In genomic region chr14:90676859-90677258, GRCh38 we compare ENCODE assay signal across 11 cellular contexts.
A peak's percentile ranks its signal among the peaks of the same experiment; 100 is the strongest.
DNase-seq lines count a peak whose midpoint lies in the region; ATAC-seq and TF ChIP-seq lines count a peak whose summit lies in the region.
"Had no signal": no experiment of that assay in that cellular context is flagged by ENCODE, and none has a peak within 500 bp of the region (broad histone marks: within the 10 kb centered on the region; RNA-seq: fewer than 3 reads in every experiment).

No MANE protein-coding gene starts in this region.

- H3K4me3 Mint-ChIP-seq in activated T-cell treated with anti-CD3 and anti-CD28 coated beads, Interleukin-2, amount 50 U/mL, for 72 hours: peak overlapping the region; percentile 79 to 93
- H3K4me3 Mint-ChIP-seq: IgD-negative memory B cell, naive B cell had no signal

- no peaks in the 10 kb centered on the region for H3K79me2 ChIP-seq in hepatocyte

- no peaks in the 10 kb centered on the region for H3K9me3 Mint-ChIP-seq in activated T-cell treated with anti-CD3 and anti-CD28 coated beads, Interleukin-2, amount 50 U/mL, for 72 hours
- H3K9me3 Mint-ChIP-seq: IgD-negative memory B cell, naive B cell had no signal

- H3K36me3 Mint-ChIP-seq in activated T-cell treated with anti-CD3 and anti-CD28 coated beads, Interleukin-2, amount 50 U/mL, for 72 hours (ENCODE audit: insufficient read depth in 2 of 2): no peaks in the 10 kb centered on the region
- H3K36me3 Mint-ChIP-seq: naive B cell had no signal

- H3K27ac Mint-ChIP-seq in activated T-cell treated with anti-CD3 and anti-CD28 coated beads, Interleukin-2, amount 50 U/mL, for 72 hours: peak overlapping the region; percentile 100
- H3K27ac Mint-ChIP-seq: IgD-negative memory B cell, naive B cell had no signal

- no peak for DNase-seq in activated T-cell treated with anti-CD3 and anti-CD28 coated beads, Interleukin-2, amount 50 U/mL, for 72 hours
- no peak for DNase-seq in activated T-cell treated with anti-CD3 and anti-CD28 coated beads, Interleukin-2, amount 50 U/mL, for 1 hour
- DNase-seq in adipocyte (ENCODE audit: low read depth) (peak; percentile 65), hepatocyte (ENCODE audit: low spot score) (peak; percentile 54), thoracic aorta (ENCODE audit: low spot score) (no peak)
- DNase-seq: naive B cell, NCI-H524 had no signal

- no peak overlapping the region for H3K4me3 ChIP-seq in adipocyte (ENCODE audit: low read length)
- no peak overlapping the region for H3K4me3 ChIP-seq in hepatocyte
- H3K4me3 ChIP-seq in thoracic aorta: no peak overlapping the region

- no peaks in the 10 kb centered on the region for H3K9me2 ChIP-seq in hepatocyte (replicated peaks; ENCODE audit: insufficient read depth)

- H3K27ac ChIP-seq in hepatocyte: peak overlapping the region; percentile 83
- H3K27ac ChIP-seq in thoracic aorta: peak overlapping the region; percentile 59 to 89

- H4K20me1 ChIP-seq in hepatocyte (ENCODE audit: insufficient read depth, poor library complexity, severe bottlenecking): no peaks in the 10 kb centered on the region

- no peak for TF ChIP-seq CTCF in hepatocyte (IDR thresholded peaks at IDR 0.05; ENCODE audit: poor library complexity)
- no peak for TF ChIP-seq CTCF in thoracic aorta (IDR thresholded peaks at IDR 0.05)

- H3K4me1 Mint-ChIP-seq in activated T-cell treated with anti-CD3 and anti-CD28 coated beads, Interleukin-2, amount 50 U/mL, for 72 hours (ENCODE audit: low read depth): peaks cover 37% of the 10 kb centered on the region

- ATAC-seq in activated T-cell treated with anti-CD3 and anti-CD28 coated beads, Interleukin-2, amount 50 U/mL, for 72 hours (replicated peaks in 1 of 2): no peak
- ATAC-seq in thoracic aorta (ENCODE audit: insufficient number of reproducible peaks, low FRiP score, low read depth): no peak
- ATAC-seq in GM18502 (IDR thresholded peaks at IDR 0.05; ENCODE audit: poor library complexity, unreplicated experiment): no peak
- ATAC-seq in GM18868 (IDR thresholded peaks at IDR 0.05; ENCODE audit: unreplicated experiment): no peak
- ATAC-seq in GM21367 (IDR thresholded peaks at IDR 0.05; ENCODE audit: unreplicated experiment): no peak

- no peak overlapping the region for H2AFZ ChIP-seq in hepatocyte

- H3K9me3 ChIP-seq in adipocyte (ENCODE audit: control insufficient read depth, low read length) (no peaks in the 10 kb centered on the region), hepatocyte (ENCODE audit: low read depth) (no peaks in the 10 kb centered on the region), thoracic aorta (no peaks in the 10 kb centered on the region)

- H3K4me2 ChIP-seq in hepatocyte: peak overlapping the region; percentile 32

- H3K27me3 Mint-ChIP-seq in activated T-cell treated with anti-CD3 and anti-CD28 coated beads, Interleukin-2, amount 50 U/mL, for 72 hours (ENCODE audit: low read depth): no peaks in the 10 kb centered on the region
- H3K27me3 Mint-ChIP-seq: IgD-negative memory B cell, naive B cell had no signal

- peaks cover 40% of the 10 kb centered on the region for H3K4me1 ChIP-seq in adipocyte (ENCODE audit: control insufficient read depth, insufficient read depth, low read length)
- no peaks in the 10 kb centered on the region for H3K4me1 ChIP-seq in hepatocyte (ENCODE audit: insufficient read depth)
- peaks cover 26 to 40% of the 10 kb centered on the region in 2 donors for H3K4me1 ChIP-seq in thoracic aorta (ENCODE audit: control insufficient read depth in 1 of 2, low read depth in 2 of 2)

- 62% methylated on average over 7 of the region's 7 CpGs for WGBS in hepatocyte (ENCODE audit: low lambda C conversion rate, missing lambda C conversion rate)

- no peak overlapping the region for H3K9ac ChIP-seq in adipocyte (ENCODE audit: low read length)

- H3K27me3 ChIP-seq in adipocyte (replicated peaks; ENCODE audit: control insufficient read depth, insufficient read depth, low read length) (no peaks in the 10 kb centered on the region), hepatocyte (no peaks in the 10 kb centered on the region), thoracic aorta (replicated peaks; ENCODE audit: insufficient read depth) (no peaks in the 10 kb centered on the region)

- H3K36me3 ChIP-seq in adipocyte (ENCODE audit: control insufficient read depth, insufficient read depth, low read length, severe bottlenecking) (peaks cover 10% of the 10 kb centered on the region), hepatocyte (replicated peaks; ENCODE audit: insufficient read depth, low read depth) (no peaks in the 10 kb centered on the region), thoracic aorta (no peaks in the 10 kb centered on the region)

Comparison
In these comparisons a context has a peak if more than half of its experiments do, and no peak if none do; other contexts are left out.
1. DNase-seq: peak in adipocyte (single experiment) and hepatocyte (single experiment); none in activated T-cell treated with anti-CD3 and anti-CD28 coated beads, Interleukin-2, amount 50 U/mL, for 72 hours (0 of 2), activated T-cell treated with anti-CD3 and anti-CD28 coated beads, Interleukin-2, amount 50 U/mL, for 1 hour (single experiment) and thoracic aorta (single experiment).